18 cellular contexts compared by ENCODE assay signal in genomic region chr9:32180597-32180996, GRCh38.
A peak's percentile ranks its signal among the peaks of the same experiment; 100 is the strongest.
DNase-seq lines count a peak whose midpoint lies in the region; ATAC-seq and TF ChIP-seq lines count a peak whose summit lies in the region.
"Had no signal": no experiment of that assay in that cellular context is flagged by ENCODE, and none has a peak within 500 bp of the region (broad histone marks: within the 10 kb centered on the region; RNA-seq: fewer than 3 reads in every experiment).

No MANE protein-coding gene starts in this region.

- H4K20me1 ChIP-seq in MM.1S (ENCODE audit: insufficient read depth, low read length) = no peaks in the 10 kb centered on the region
- H4K20me1 ChIP-seq: BLaER1 treated with 17β-estradiol and CSF1 and Interleukin-3, amounts not matched to agents 10 nM and 100 nM had no signal

- TF ChIP-seq CTCF in MM.1S (IDR thresholded peaks at IDR 0.05; ENCODE audit: low read length) (no peak), lower lobe of right lung (IDR thresholded peaks at IDR 0.05) (no peak), uterus (IDR thresholded peaks at IDR 0.05) (no peak)

- H3K9ac ChIP-seq in MM.1S (ENCODE audit: low read length) = no peak overlapping the region
- H3K9ac ChIP-seq: BLaER1 treated with 17β-estradiol and CSF1 and Interleukin-3, amounts not matched to agents 10 nM and 100 nM had no signal

- H3K9me2 ChIP-seq in MM.1S (replicated peaks; ENCODE audit: insufficient read depth, low read length) = no peaks in the 10 kb centered on the region

- CTCF ChIA-PET in activated CD4-positive, alpha-beta memory T cell treated with anti-CD3 and anti-CD28 coated beads for 36 hours (lab: Charles Lee) = no interaction called here

- H3K4me1 ChIP-seq in MM.1S (ENCODE audit: low read length) = peaks cover 31% of the 10 kb centered on the region
- no peaks in the 10 kb centered on the region for H3K4me1 ChIP-seq in lower lobe of right lung
- H3K4me1 ChIP-seq in uterus = no peaks in the 10 kb centered on the region
- H3K4me1 ChIP-seq: BLaER1 treated with 17β-estradiol and CSF1 and Interleukin-3, amounts not matched to agents 10 nM and 100 nM had no signal

- peak; percentile 13 for DNase-seq in NCI-H345 (lab: John Stamatoyannopoulos, UW)
- DNase-seq in NCI-H345 treated with DMSO at 0.1 percent for 48 hours (lab: John Stamatoyannopoulos, UW; ENCODE audit: unreplicated experiment) = no peak
- DNase-seq in MM.1S = peak; percentile 60
- peak; percentile 22 for DNase-seq in NCI-H1694 treated with DMSO at 0.1 percent for 48 hours (lab: John Stamatoyannopoulos, UW)
- DNase-seq in lower lobe of right lung = no peak
- DNase-seq in uterus = no peak
- DNase-seq in activated CD4-positive, alpha-beta memory T cell treated with anti-CD3 and anti-CD28 coated beads for 36 hours = no peak
- DNase-seq: Calu3; CD8-positive, alpha-beta T cell; DMS79 treated with DMSO at 0.1 percent for 48 hours; GF-D8; GOT3; H7; HFFc6 had no signal

- H3K27ac ChIP-seq in MM.1S (ENCODE audit: low read length) (peak overlapping the region; percentile 65), lower lobe of right lung (no peak overlapping the region), uterus (no peak overlapping the region)
- H3K27ac ChIP-seq: BLaER1 treated with 17β-estradiol and CSF1 and Interleukin-3, amounts not matched to agents 10 nM and 100 nM had no signal

- H3K36me3 ChIP-seq in MM.1S (replicated peaks; ENCODE audit: insufficient read depth, low read length) (no peaks in the 10 kb centered on the region), lower lobe of right lung (no peaks in the 10 kb centered on the region), uterus (no peaks in the 10 kb centered on the region)
- H3K36me3 ChIP-seq: BLaER1 treated with 17β-estradiol and CSF1 and Interleukin-3, amounts not matched to agents 10 nM and 100 nM had no signal

- POLR2A ChIA-PET in activated CD4-positive, alpha-beta memory T cell treated with anti-CD3 and anti-CD28 coated beads for 36 hours (lab: Charles Lee) = no interaction called here

- H3K4me3 Mint-ChIP-seq in activated CD4-positive, alpha-beta memory T cell treated with anti-CD3 and anti-CD28 coated beads for 36 hours = no peak overlapping the region
- H3K4me3 Mint-ChIP-seq: B cell; CD8-positive, alpha-beta T cell; HFFc6 had no signal

- H3K27ac Mint-ChIP-seq in activated CD4-positive, alpha-beta memory T cell treated with anti-CD3 and anti-CD28 coated beads for 36 hours = no peak overlapping the region
- H3K27ac Mint-ChIP-seq: B cell; CD8-positive, alpha-beta T cell; HFFc6 had no signal

- TF ChIP-seq POLR2A in uterus (IDR thresholded peaks at IDR 0.05) = no peak

- H3K4me3 ChIP-seq in MM.1S (ENCODE audit: low read length) (peak overlapping the region; percentile 11; the same call in 1 of the 2 replicates), lower lobe of right lung (no peak overlapping the region), uterus (no peak overlapping the region)
- H3K4me3 ChIP-seq: BLaER1 treated with 17β-estradiol and CSF1 and Interleukin-3, amounts not matched to agents 10 nM and 100 nM had no signal

- intact Hi-C loops in lower lobe of right lung (cut with DNase I) = no loop called here
- intact Hi-C loops in uterus (cut with DNase I; ENCODE audit: low total_unique reads) = no loop called here
- intact Hi-C loops in activated CD4-positive, alpha-beta memory T cell treated with anti-CD3 and anti-CD28 coated beads for 36 hours (cut with micrococcal nuclease) = no loop called here

- H3K27me3 ChIP-seq in MM.1S (replicated peaks; ENCODE audit: insufficient read depth, low read length) (no peaks in the 10 kb centered on the region), lower lobe of right lung (ENCODE audit: low read depth) (no peaks in the 10 kb centered on the region), uterus (no peaks in the 10 kb centered on the region)
- H3K27me3 ChIP-seq: BLaER1 treated with 17β-estradiol and CSF1 and Interleukin-3, amounts not matched to agents 10 nM and 100 nM had no signal

- no peaks in the 10 kb centered on the region for H3K36me3 Mint-ChIP-seq in activated CD4-positive, alpha-beta memory T cell treated with anti-CD3 and anti-CD28 coated beads for 36 hours
- H3K36me3 Mint-ChIP-seq: CD8-positive, alpha-beta T cell had no signal

- peaks cover 12% of the 10 kb centered on the region for H3F3A ChIP-seq in MM.1S (ENCODE audit: insufficient read depth, low read length)

- H3K9me3 Mint-ChIP-seq in activated CD4-positive, alpha-beta memory T cell treated with anti-CD3 and anti-CD28 coated beads for 36 hours = no peaks in the 10 kb centered on the region
- H3K9me3 Mint-ChIP-seq: CD8-positive, alpha-beta T cell had no signal

- H3K4me1 Mint-ChIP-seq in activated CD4-positive, alpha-beta memory T cell treated with anti-CD3 and anti-CD28 coated beads for 36 hours (ENCODE audit: low read depth) = no peaks in the 10 kb centered on the region
- H3K4me1 Mint-ChIP-seq: B cell had no signal

- peak; percentile 36 to 55 for ATAC-seq in lower lobe of right lung
- ATAC-seq: CD8-positive, alpha-beta T cell; HCT116; HepG2 had no signal

- H3K79me2 ChIP-seq in MM.1S (ENCODE audit: low read length) = no peaks in the 10 kb centered on the region

- peak overlapping the region; percentile 71 for H3K4me2 ChIP-seq in MM.1S (ENCODE audit: low read depth, low read length)
- H3K4me2 ChIP-seq: BLaER1 treated with 17β-estradiol and CSF1 and Interleukin-3, amounts not matched to agents 10 nM and 100 nM had no signal

- 0 out of 2 replicates have a peak overlapping the region, but pooled peaks have one; percentile 11 for H2AFZ ChIP-seq in MM.1S (ENCODE audit: low read length)

- no peaks in the 10 kb centered on the region for H3K27me3 Mint-ChIP-seq in activated CD4-positive, alpha-beta memory T cell treated with anti-CD3 and anti-CD28 coated beads for 36 hours
- H3K27me3 Mint-ChIP-seq: B cell had no signal

- H3K9me3 ChIP-seq in MM.1S (replicated peaks; ENCODE audit: insufficient read depth, low read length) (no peaks in the 10 kb centered on the region), lower lobe of right lung (no peaks in the 10 kb centered on the region), uterus (no peaks in the 10 kb centered on the region)

Comparison
In these comparisons a context has a peak if more than half of its experiments do, and no peak if none do; other contexts are left out.
1. DNase-seq: peak in NCI-H345 (single experiment), MM.1S (single experiment) and NCI-H1694 treated with DMSO at 0.1 percent for 48 hours (single experiment); none in NCI-H345 treated with DMSO at 0.1 percent for 48 hours (single experiment), lower lobe of right lung (single experiment), uterus (0 of 2) and activated CD4-positive, alpha-beta memory T cell treated with anti-CD3 and anti-CD28 coated beads for 36 hours (single experiment).